In genomic region chr15:32819406-32819930, GRCh38 we compare ENCODE assay signal across 1 cellular context.
TF ChIP-seq lines count a peak whose summit lies in the region.

No MANE protein-coding gene starts in this region.

TF ChIP-seq in HEK293, 187 proteins besides CTCF, POLR2A, EP300 and RAD21 (continued from another document):
- TF ChIP-seq, protein P1, sequence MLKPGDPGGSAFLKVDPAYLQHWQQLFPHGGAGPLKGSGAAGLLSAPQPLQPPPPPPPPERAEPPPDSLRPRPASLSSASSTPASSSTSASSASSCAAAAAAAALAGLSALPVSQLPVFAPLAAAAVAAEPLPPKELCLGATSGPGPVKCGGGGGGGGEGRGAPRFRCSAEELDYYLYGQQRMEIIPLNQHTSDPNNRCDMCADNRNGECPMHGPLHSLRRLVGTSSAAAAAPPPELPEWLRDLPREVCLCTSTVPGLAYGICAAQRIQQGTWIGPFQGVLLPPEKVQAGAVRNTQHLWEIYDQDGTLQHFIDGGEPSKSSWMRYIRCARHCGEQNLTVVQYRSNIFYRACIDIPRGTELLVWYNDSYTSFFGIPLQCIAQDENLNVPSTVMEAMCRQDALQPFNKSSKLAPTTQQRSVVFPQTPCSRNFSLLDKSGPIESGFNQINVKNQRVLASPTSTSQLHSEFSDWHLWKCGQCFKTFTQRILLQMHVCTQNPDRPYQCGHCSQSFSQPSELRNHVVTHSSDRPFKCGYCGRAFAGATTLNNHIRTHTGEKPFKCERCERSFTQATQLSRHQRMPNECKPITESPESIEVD (tag by site-specific recombination; IDR thresholded peaks at IDR 0.05): peak; percentile 33
- no peak for TF ChIP-seq ZNF274 (IDR thresholded peaks at IDR 0.05; ENCODE audit: low read length)
- TF ChIP-seq ZNF274 (tag by site-specific recombination; IDR thresholded peaks at IDR 0.05; ENCODE audit: borderline replicate concordance): no peak
- no peak for TF ChIP-seq ZNF624 (tag by site-specific recombination; IDR thresholded peaks at IDR 0.05)
- TF ChIP-seq ZNF48 (tag by site-specific recombination; IDR thresholded peaks at IDR 0.05): no peak
- no peak for TF ChIP-seq YY1 (tag by site-specific recombination; IDR thresholded peaks at IDR 0.05)
- TF ChIP-seq REST (tag by site-specific recombination; IDR thresholded peaks at IDR 0.05): no peak
- TF ChIP-seq ZNF335 (tag by site-specific recombination; conservative IDR thresholded peaks at IDR 0.05): 0 out of 2 replicates have a peak, but pooled peaks have one; percentile 39
- no peak for TF ChIP-seq ZNF146 (tag by site-specific recombination; IDR thresholded peaks at IDR 0.05)
- no peak for TF ChIP-seq ZNF2 (tag by site-specific recombination; IDR thresholded peaks at IDR 0.05)
- TF ChIP-seq ZNF362 (tag by site-specific recombination; IDR thresholded peaks at IDR 0.05): peak; percentile 76; the same call in 1 of the 2 replicates
- no peak for TF ChIP-seq ZNF23 (tag by site-specific recombination; IDR thresholded peaks at IDR 0.05; ENCODE audit: borderline replicate concordance)
- TF ChIP-seq, protein P2, sequence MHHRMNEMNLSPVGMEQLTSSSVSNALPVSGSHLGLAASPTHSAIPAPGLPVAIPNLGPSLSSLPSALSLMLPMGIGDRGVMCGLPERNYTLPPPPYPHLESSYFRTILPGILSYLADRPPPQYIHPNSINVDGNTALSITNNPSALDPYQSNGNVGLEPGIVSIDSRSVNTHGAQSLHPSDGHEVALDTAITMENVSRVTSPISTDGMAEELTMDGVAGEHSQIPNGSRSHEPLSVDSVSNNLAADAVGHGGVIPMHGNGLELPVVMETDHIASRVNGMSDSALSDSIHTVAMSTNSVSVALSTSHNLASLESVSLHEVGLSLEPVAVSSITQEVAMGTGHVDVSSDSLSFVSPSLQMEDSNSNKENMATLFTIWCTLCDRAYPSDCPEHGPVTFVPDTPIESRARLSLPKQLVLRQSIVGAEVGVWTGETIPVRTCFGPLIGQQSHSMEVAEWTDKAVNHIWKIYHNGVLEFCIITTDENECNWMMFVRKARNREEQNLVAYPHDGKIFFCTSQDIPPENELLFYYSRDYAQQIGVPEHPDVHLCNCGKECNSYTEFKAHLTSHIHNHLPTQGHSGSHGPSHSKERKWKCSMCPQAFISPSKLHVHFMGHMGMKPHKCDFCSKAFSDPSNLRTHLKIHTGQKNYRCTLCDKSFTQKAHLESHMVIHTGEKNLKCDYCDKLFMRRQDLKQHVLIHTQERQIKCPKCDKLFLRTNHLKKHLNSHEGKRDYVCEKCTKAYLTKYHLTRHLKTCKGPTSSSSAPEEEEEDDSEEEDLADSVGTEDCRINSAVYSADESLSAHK (tag by site-specific recombination; IDR thresholded peaks at IDR 0.05): 0 out of 2 replicates have a peak, but pooled peaks have one; percentile 10
- TF ChIP-seq ZNF184 (tag by site-specific recombination; IDR thresholded peaks at IDR 0.05): no peak
- no peak for TF ChIP-seq ZNF114 (tag by site-specific recombination; IDR thresholded peaks at IDR 0.05)
